In genomic region chr9:16543691-16544090, GRCh38 we compare ENCODE assay signal across 29 cellular contexts.
"Had no signal": no experiment of that assay in that cellular context is flagged by ENCODE, and none has a peak within 500 bp of the region (broad histone marks: within the 10 kb centered on the region; RNA-seq: fewer than 3 reads in every experiment).

No MANE protein-coding gene starts in this region.

- DNase-seq: activated B cell treated with CpG ODN at 0.5 μM for 24 hours; activated CD4-positive, alpha-beta T cell treated with anti-CD3 and anti-CD28 coated beads, Interleukin-2, amount 50 U/mL, for 1 hour; activated CD8-positive, alpha-beta T cell treated with anti-CD3 and anti-CD28 coated beads for 36 hours; activated naive CD8-positive, alpha-beta T cell treated with anti-CD3 and anti-CD28 coated beads, Interleukin-2, amount 50 U/mL, for 24 hours; activated T-cell treated with anti-CD3 and anti-CD28 coated beads, Interleukin-2, amount 50 U/mL, for 48 hours; amygdala; central memory CD4-positive, alpha-beta T cell; effector CD4-positive, alpha-beta T cell; esophagus squamous epithelium; gastrocnemius medialis; glutamatergic neuron; kidney; left colon; mucosa of descending colon; nephron progenitor cell; right lobe of liver; stimulated activated CD4-positive, alpha-beta T cell treated with anti-CD3 and anti-CD28 coated beads, Interleukin-4, amount 100 ng/mL, for 1 hour; stimulated activated naive CD8-positive, alpha-beta T cell treated with anti-CD3 and anti-CD28 coated beads, Interleukin-15, Interleukin-2, amounts not matched to agents 100 U/mL and 50 U/mL, for 24 hours; T-helper 1 cell; testis; transverse colon had no signal

- H3K4me3 Mint-ChIP-seq: activated B cell treated with CpG ODN at 0.5 μM for 24 hours; activated CD8-positive, alpha-beta T cell treated with anti-CD3 and anti-CD28 coated beads for 36 hours; activated naive CD4-positive, alpha-beta T cell treated with anti-CD3 and anti-CD28 coated beads, Interleukin-2, amount 50 U/mL, for 24 hours; activated naive CD8-positive, alpha-beta T cell treated with anti-CD3 and anti-CD28 coated beads, Interleukin-2, amount 50 U/mL, for 24 hours; dendritic cell treated with granulocyte-macrophage colony-stimulating factor and Interleukin-4, amounts not matched to agents 40 ng/mL and 50 ng/mL, for 4 days; memory B cell; nephron progenitor cell; T-helper 2 cell treated with Interferon-gamma antibody and Interleukin-4, amounts not matched to agents 5 μg/mL and 100 μg/mL, for 36 hours had no signal

- H3K27me3 ChIP-seq: esophagus squamous epithelium, gastrocnemius medialis, ovary, right lobe of liver, testis, transverse colon had no signal

- H3K9me3 Mint-ChIP-seq: activated B cell treated with CpG ODN at 0.5 μM for 24 hours; activated CD8-positive, alpha-beta T cell treated with anti-CD3 and anti-CD28 coated beads for 36 hours; activated naive CD4-positive, alpha-beta T cell treated with anti-CD3 and anti-CD28 coated beads, Interleukin-2, amount 50 U/mL, for 24 hours; activated T-helper 2 cell treated with anti-CD3 and anti-CD28 coated beads, Interferon-gamma antibody, Interleukin-2, Interleukin-4, amounts not matched to agents 10 μg/mL and 5 μg/mL and 100 μg/mL, durations not matched to agents 14 hours and 24 hours and 36 hours; dendritic cell treated with granulocyte-macrophage colony-stimulating factor and Interleukin-4, amounts not matched to agents 40 ng/mL and 50 ng/mL, for 4 days; memory B cell; nephron progenitor cell; T-helper 2 cell treated with Interferon-gamma antibody and Interleukin-4, amounts not matched to agents 5 μg/mL and 100 μg/mL, for 36 hours had no signal

- H3K4me1 Mint-ChIP-seq: activated B cell treated with CpG ODN at 0.5 μM for 24 hours; activated naive CD4-positive, alpha-beta T cell treated with anti-CD3 and anti-CD28 coated beads, Interleukin-2, amount 50 U/mL, for 24 hours; activated naive CD8-positive, alpha-beta T cell treated with anti-CD3 and anti-CD28 coated beads, Interleukin-2, amount 50 U/mL, for 24 hours; memory B cell had no signal

- H3K27ac Mint-ChIP-seq: activated B cell treated with CpG ODN at 0.5 μM for 24 hours; activated CD8-positive, alpha-beta T cell treated with anti-CD3 and anti-CD28 coated beads for 36 hours; activated naive CD4-positive, alpha-beta T cell treated with anti-CD3 and anti-CD28 coated beads, Interleukin-2, amount 50 U/mL, for 24 hours; activated naive CD8-positive, alpha-beta T cell treated with anti-CD3 and anti-CD28 coated beads, Interleukin-2, amount 50 U/mL, for 24 hours; activated T-helper 2 cell treated with anti-CD3 and anti-CD28 coated beads, Interferon-gamma antibody, Interleukin-2, Interleukin-4, amounts not matched to agents 10 μg/mL and 5 μg/mL and 100 μg/mL, durations not matched to agents 14 hours and 24 hours and 36 hours; dendritic cell treated with granulocyte-macrophage colony-stimulating factor and Interleukin-4, amounts not matched to agents 40 ng/mL and 50 ng/mL, for 4 days; memory B cell; nephron progenitor cell; progenitor cell of endocrine pancreas; T-helper 2 cell treated with Interferon-gamma antibody and Interleukin-4, amounts not matched to agents 5 μg/mL and 100 μg/mL, for 36 hours had no signal

- H3K27me3 Mint-ChIP-seq: activated B cell treated with CpG ODN at 0.5 μM for 24 hours; activated CD8-positive, alpha-beta T cell treated with anti-CD3 and anti-CD28 coated beads for 36 hours; activated naive CD4-positive, alpha-beta T cell treated with anti-CD3 and anti-CD28 coated beads, Interleukin-2, amount 50 U/mL, for 24 hours; activated naive CD8-positive, alpha-beta T cell treated with anti-CD3 and anti-CD28 coated beads, Interleukin-2, amount 50 U/mL, for 24 hours; dendritic cell treated with granulocyte-macrophage colony-stimulating factor and Interleukin-4, amounts not matched to agents 40 ng/mL and 50 ng/mL, for 4 days; memory B cell had no signal

- H3K27ac ChIP-seq: epithelial cell of prostate, esophagus squamous epithelium, gastrocnemius medialis, right lobe of liver, testis, transverse colon had no signal

- H3K4me1 ChIP-seq: esophagus squamous epithelium, right lobe of liver, testis had no signal

- ATAC-seq: activated CD8-positive, alpha-beta T cell treated with anti-CD3 and anti-CD28 coated beads for 36 hours; activated naive CD8-positive, alpha-beta T cell treated with anti-CD3 and anti-CD28 coated beads, Interleukin-2, amount 50 U/mL, for 24 hours; gastrocnemius medialis; left colon; mucosa of descending colon; right lobe of liver; stimulated activated naive CD8-positive, alpha-beta T cell treated with anti-CD3 and anti-CD28 coated beads, Interleukin-15, Interleukin-2, amounts not matched to agents 100 U/mL and 50 U/mL, for 24 hours had no signal

- H3K9me3 ChIP-seq: esophagus squamous epithelium, gastrocnemius medialis, mucosa of descending colon, ovary, right lobe of liver, testis, transverse colon had no signal

- H3K4me3 ChIP-seq: esophagus squamous epithelium, gastrocnemius medialis, mucosa of descending colon, ovary, right lobe of liver, testis, transverse colon had no signal

- H3K36me3 ChIP-seq: esophagus squamous epithelium, gastrocnemius medialis, ovary, right lobe of liver, transverse colon had no signal

- H3K36me3 Mint-ChIP-seq: activated naive CD4-positive, alpha-beta T cell treated with anti-CD3 and anti-CD28 coated beads, Interleukin-2, amount 50 U/mL, for 24 hours; memory B cell had no signal
